In the genomic region with DNA sequence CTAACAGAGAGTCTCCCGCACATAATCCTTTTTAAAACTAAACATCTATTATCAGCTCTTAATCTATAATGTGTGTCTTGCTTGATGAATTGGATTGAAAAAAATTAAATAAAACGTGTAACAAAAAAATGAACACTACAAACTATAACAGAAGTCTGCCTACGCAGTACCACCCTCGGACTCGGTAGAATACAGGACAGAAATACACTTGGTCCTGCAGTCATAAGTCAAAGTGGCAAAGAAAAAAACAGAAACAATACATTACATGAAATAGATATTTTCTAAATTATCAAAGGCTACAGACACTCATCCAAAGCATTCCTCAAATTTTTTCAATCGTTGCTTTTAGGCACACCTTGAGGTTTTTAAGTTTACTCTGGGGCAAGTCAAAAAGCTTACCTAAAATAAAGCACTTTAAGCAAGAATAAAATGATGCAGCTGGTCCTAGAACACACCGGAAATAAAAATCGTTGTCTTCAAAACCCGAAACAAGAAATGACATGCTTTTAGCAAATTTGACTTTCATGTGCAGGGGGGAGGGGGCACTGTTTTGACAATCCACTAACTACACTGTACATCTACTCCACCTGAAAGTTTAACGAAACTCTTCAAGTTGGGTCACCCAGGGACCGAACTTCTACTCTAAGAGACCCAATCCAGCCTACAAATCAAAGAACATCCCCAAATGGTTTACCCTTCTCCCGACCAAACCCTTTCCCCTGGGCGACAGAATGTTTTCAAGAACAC, we compare ENCODE assay signal across 8 cellular contexts. TPM values are rescaled to one million over a fixed set of nuclear protein-coding genes. Genes with fewer than 3 reads are reported as not detected.
A peak's percentile ranks its signal among the peaks of the same experiment; 100 is the strongest.
DNase-seq lines count a peak whose midpoint lies in the region; ATAC-seq and TF ChIP-seq lines count a peak whose summit lies in the region.

No MANE protein-coding gene starts in this region.

- peak overlapping the region; percentile 97 for H3K4me3 Mint-ChIP-seq in CD4-positive, alpha-beta T cell
- H3K4me3 Mint-ChIP-seq in activated CD4-positive, alpha-beta T cell treated with anti-CD3 and anti-CD28 coated beads, Interleukin-2, amount 10 ng/mL, durations not matched to agents 7 days and 5 days = peak overlapping the region; percentile 96

- H3K27me3 Mint-ChIP-seq in CD4-positive, alpha-beta T cell = no peaks in the 10 kb centered on the region
- no peaks in the 10 kb centered on the region for H3K27me3 Mint-ChIP-seq in activated CD4-positive, alpha-beta T cell treated with anti-CD3 and anti-CD28 coated beads, Interleukin-2, amount 10 ng/mL, durations not matched to agents 7 days and 5 days

- DNase-seq in CD4-positive, alpha-beta T cell = peak in 6 of 10 experiments; percentile 16 to 39 (median 24)
- DNase-seq in activated CD4-positive, alpha-beta T cell treated with anti-CD3 and anti-CD28 coated beads, Interleukin-2, amount 10 ng/mL, durations not matched to agents 7 days and 5 days = peak; percentile 63
- DNase-seq in NCI-H748 treated with DMSO at 0.1 percent for 48 hours (lab: John Stamatoyannopoulos, UW) (no peak), NCI-H774 (lab: John Stamatoyannopoulos, UW) (no peak), COLO829 (ENCODE audit: low spot score) (no peak)

- H3K79me2 ChIP-seq in parathyroid adenoma = peaks cover 24% of the 10 kb centered on the region

- peak overlapping the region; percentile 79 to 84 for H3K4me3 ChIP-seq in esophagus (ENCODE audit: low read depth in 1 of 2, low read length in 2 of 2)
- peak overlapping the region; percentile 75 for H3K4me3 ChIP-seq in parathyroid adenoma (ENCODE audit: low read depth, low read length)

- H3K4me2 ChIP-seq in parathyroid adenoma (ENCODE audit: low read length) = peak overlapping the region; percentile 74

- peaks cover 58% of the 10 kb centered on the region for H3K4me1 Mint-ChIP-seq in CD4-positive, alpha-beta T cell (ENCODE audit: low read depth)
- H3K4me1 Mint-ChIP-seq in activated CD4-positive, alpha-beta T cell treated with anti-CD3 and anti-CD28 coated beads, Interleukin-2, amount 10 ng/mL, durations not matched to agents 7 days and 5 days = peaks cover 44% of the 10 kb centered on the region

- peaks cover 15% of the 10 kb centered on the region for H3K36me3 Mint-ChIP-seq in CD4-positive, alpha-beta T cell (ENCODE audit: low read depth)
- peaks cover 26% of the 10 kb centered on the region for H3K36me3 Mint-ChIP-seq in activated CD4-positive, alpha-beta T cell treated with anti-CD3 and anti-CD28 coated beads, Interleukin-2, amount 10 ng/mL, durations not matched to agents 7 days and 5 days (ENCODE audit: low read depth)

- H3K27ac ChIP-seq in CD4-positive, alpha-beta T cell (ENCODE audit: low read depth, low read length) = peak overlapping the region; percentile 73
- H3K27ac ChIP-seq in esophagus (ENCODE audit: low read depth in 2 of 2, low read length in 1 of 2) = peak overlapping the region; percentile 99 to 100
- H3K27ac ChIP-seq in parathyroid adenoma = peak overlapping the region; percentile 83

- intact Hi-C loops in CD4-positive, alpha-beta T cell (cut with DNase I, micrococcal nuclease) = loop anchor here in 1 of 2 experiments (2.0 to 5.0 kb wide), 3 partner anchors 23 to 909 kb away; partner anchors contain the start of genes GTF2A2 and MINDY2

- WGBS in esophagus, 2 donors = 2 to 3% methylated on average over 13 of the region's 13 CpGs

- H3K9me3 ChIP-seq in CD4-positive, alpha-beta T cell (ENCODE audit: control insufficient read depth, low read length) = no peaks in the 10 kb centered on the region
- H3K9me3 ChIP-seq in esophagus (ENCODE audit: control insufficient read depth in 2 of 2, insufficient read depth in 1 of 2, low read depth in 1 of 2, low read length in 1 of 2) (no peaks in the 10 kb centered on the region), parathyroid adenoma (ENCODE audit: control insufficient read depth, low read length) (no peaks in the 10 kb centered on the region)

- POLR2A ChIA-PET in CD4-positive, alpha-beta T cell (lab: Charles Lee) = interaction anchor here (0.7 to 6.2 kb wide), 9 partner anchors 9 to 497 kb away, joined by 3 to 179 read pairs (median 4); partner anchors contain the start of gene MINDY2
- POLR2A ChIA-PET in activated CD4-positive, alpha-beta T cell treated with anti-CD3 and anti-CD28 coated beads, Interleukin-2, amount 10 ng/mL, durations not matched to agents 7 days and 5 days (lab: Charles Lee) = interaction anchor here (0.7 kb wide), 1 partner anchor 415 kb away, joined by 3 read pairs; no protein-coding TSS in a partner anchor

- CTCF ChIA-PET in CD4-positive, alpha-beta T cell (lab: Charles Lee) = interaction anchor here (0.6 to 4.2 kb wide), 2 partner anchors 21 to 23 kb away, joined by 3 to 38 read pairs; partner anchors contain the start of gene MINDY2
- CTCF ChIA-PET in activated CD4-positive, alpha-beta T cell treated with anti-CD3 and anti-CD28 coated beads, Interleukin-2, amount 10 ng/mL, durations not matched to agents 7 days and 5 days (lab: Charles Lee) = interaction anchor here (1.2 to 1.3 kb wide), 2 partner anchors 13 to 22 kb away, joined by 3 to 4 read pairs; no protein-coding TSS in a partner anchor

- H3K9ac ChIP-seq in parathyroid adenoma = no peak overlapping the region

- peak overlapping the region; percentile 90 for H3K27ac Mint-ChIP-seq in CD4-positive, alpha-beta T cell
- peak overlapping the region; percentile 94 for H3K27ac Mint-ChIP-seq in activated CD4-positive, alpha-beta T cell treated with anti-CD3 and anti-CD28 coated beads, Interleukin-2, amount 10 ng/mL, durations not matched to agents 7 days and 5 days

- H3K9me3 Mint-ChIP-seq in CD4-positive, alpha-beta T cell = no peaks in the 10 kb centered on the region
- no peaks in the 10 kb centered on the region for H3K9me3 Mint-ChIP-seq in activated CD4-positive, alpha-beta T cell treated with anti-CD3 and anti-CD28 coated beads, Interleukin-2, amount 10 ng/mL, durations not matched to agents 7 days and 5 days

- TF ChIP-seq CTCF in CD4-positive, alpha-beta T cell (IDR thresholded peaks at IDR 0.05) = no peak
- no peak for TF ChIP-seq CTCF in parathyroid adenoma (IDR thresholded peaks at IDR 0.05)

- no peaks in the 10 kb centered on the region for H3K36me3 ChIP-seq in esophagus (ENCODE audit: control insufficient read depth in 2 of 2, insufficient read depth in 2 of 2, low read length in 1 of 2)
- H3K36me3 ChIP-seq in parathyroid adenoma (ENCODE audit: control insufficient read depth, insufficient read depth, low read length) = no peaks in the 10 kb centered on the region

- peak; percentile 17 for ATAC-seq in CD4-positive, alpha-beta T cell (ENCODE audit: poor library complexity)
- peak; percentile 8 for ATAC-seq in HG02571 (IDR thresholded peaks at IDR 0.05; ENCODE audit: unreplicated experiment)

- no peaks in the 10 kb centered on the region for H3K4me1 ChIP-seq in esophagus (ENCODE audit: control insufficient read depth in 2 of 2, insufficient read depth in 2 of 2, low read length in 1 of 2)
- H3K4me1 ChIP-seq in parathyroid adenoma = no peaks in the 10 kb centered on the region

- no peaks in the 10 kb centered on the region for H3K27me3 ChIP-seq in CD4-positive, alpha-beta T cell (ENCODE audit: control insufficient read depth, insufficient read depth, low read length)
- H3K27me3 ChIP-seq in esophagus (ENCODE audit: control insufficient read depth in 1 of 2, insufficient read depth in 2 of 2, low read length in 2 of 2) = no peaks in the 10 kb centered on the region
- no peaks in the 10 kb centered on the region for H3K27me3 ChIP-seq in parathyroid adenoma (ENCODE audit: control insufficient read depth, insufficient read depth, low read length)

- H2AFZ ChIP-seq in parathyroid adenoma = peak overlapping the region; percentile 78

RNA-seq across cellular contexts. Expression of gene ADAM10, which starts 1.3 kb away (rescaled TPM):
- total RNA-seq in CD4-positive, alpha-beta T cell = 10 to 100 TPM; 70.5 to 80.4 TPM
- total RNA-seq in activated CD4-positive, alpha-beta T cell treated with anti-CD3 and anti-CD28 coated beads, Interleukin-2, amount 10 ng/mL, durations not matched to agents 7 days and 5 days = 100 to 1,000 TPM; 140 to 170 TPM
- 10 to 100 TPM in 1 of 2 donors, 1 to 10 TPM in 1; 9.7 to 16.0 TPM for polyA plus RNA-seq in esophagus

RNA-seq across cellular contexts. Expression of gene MINDY2, which starts 22.9 kb away (rescaled TPM):
- 1 to 10 TPM; 7.5 to 7.7 TPM for total RNA-seq in CD4-positive, alpha-beta T cell
- 10 to 100 TPM; 12.5 to 17.5 TPM for total RNA-seq in activated CD4-positive, alpha-beta T cell treated with anti-CD3 and anti-CD28 coated beads, Interleukin-2, amount 10 ng/mL, durations not matched to agents 7 days and 5 days
- polyA plus RNA-seq in esophagus = 1 to 10 TPM; 3.3 to 5.8 TPM

Comparison
In these comparisons a context has a peak if more than half of its experiments do, and no peak if none do; other contexts are left out.
1. DNase-seq: peak in CD4-positive, alpha-beta T cell (6 of 10) and activated CD4-positive, alpha-beta T cell treated with anti-CD3 and anti-CD28 coated beads, Interleukin-2, amount 10 ng/mL, durations not matched to agents 7 days and 5 days (single experiment); none in NCI-H748 treated with DMSO at 0.1 percent for 48 hours (single experiment), NCI-H774 (single experiment) and COLO829 (single experiment).
2. Peak in every context shown above with its lines, with median percentiles within 50 percentile points of each other: H3K27ac ChIP-seq.